In genomic region chr3:4310971-4311370, GRCh38 we compare ENCODE assay signal across 21 cellular contexts. TPM values are rescaled to one million over a fixed set of nuclear protein-coding genes. Genes with fewer than 3 reads are reported as not detected.
A peak's percentile ranks its signal among the peaks of the same experiment; 100 is the strongest.
DNase-seq lines count a peak whose midpoint lies in the region; ATAC-seq and TF ChIP-seq lines count a peak whose summit lies in the region.
"Had no signal": no experiment of that assay in that cellular context is flagged by ENCODE, and none has a peak within 500 bp of the region (broad histone marks: within the 10 kb centered on the region; RNA-seq: fewer than 3 reads in every experiment).

No MANE protein-coding gene starts in this region.

- POLR2A ChIA-PET in activated CD4-positive, alpha-beta T cell treated with anti-CD3 and anti-CD28 coated beads for 36 hours (lab: Charles Lee), result no interaction called here

- H3K27ac ChIP-seq in VCaP, result peak overlapping the region; percentile 86
- H3K27ac ChIP-seq: RWPE1 had no signal

- TF ChIP-seq CTCF in LNCaP clone FGC (IDR thresholded peaks at IDR 0.05; ENCODE audit: control insufficient read depth, extremely low read depth, insufficient read depth), result no peak
- TF ChIP-seq CTCF in VCaP (conservative IDR thresholded peaks at IDR 0.05), result no peak
- no peak for TF ChIP-seq CTCF in mesothelial cell of epicardium (IDR thresholded peaks at IDR 0.05; ENCODE audit: unreplicated experiment)

- H3K4me1 Mint-ChIP-seq in mesothelial cell of epicardium, result peaks cover 51% of the 10 kb centered on the region
- H3K4me1 Mint-ChIP-seq in activated CD4-positive, alpha-beta T cell treated with anti-CD3 and anti-CD28 coated beads for 36 hours, result peaks cover 11% of the 10 kb centered on the region

- intact Hi-C loops in activated CD4-positive, alpha-beta T cell treated with anti-CD3 and anti-CD28 coated beads for 36 hours (cut with DNase I, micrococcal nuclease), result no loop called here

- H3K27ac Mint-ChIP-seq in mesothelial cell of epicardium, result peak overlapping the region; percentile 41
- no peak overlapping the region for H3K27ac Mint-ChIP-seq in activated CD4-positive, alpha-beta T cell treated with anti-CD3 and anti-CD28 coated beads for 36 hours

- H3K4me3 Mint-ChIP-seq in mesothelial cell of epicardium, result no peak overlapping the region
- no peak overlapping the region for H3K4me3 Mint-ChIP-seq in activated CD4-positive, alpha-beta T cell treated with anti-CD3 and anti-CD28 coated beads for 36 hours
- H3K4me3 Mint-ChIP-seq: CD4-positive, alpha-beta memory T cell had no signal

- H3K27me3 Mint-ChIP-seq in mesothelial cell of epicardium (ENCODE audit: low read depth), result no peaks in the 10 kb centered on the region
- no peaks in the 10 kb centered on the region for H3K27me3 Mint-ChIP-seq in activated CD4-positive, alpha-beta T cell treated with anti-CD3 and anti-CD28 coated beads for 36 hours
- H3K27me3 Mint-ChIP-seq: CD4-positive, alpha-beta memory T cell had no signal

- CTCF ChIA-PET in activated CD4-positive, alpha-beta T cell treated with anti-CD3 and anti-CD28 coated beads for 36 hours (lab: Charles Lee), result interaction anchor here (1.3 kb wide), 1 partner anchor 39 kb away, joined by 5 read pairs; no protein-coding TSS in a partner anchor

- peaks cover 36% of the 10 kb centered on the region for H3K36me3 Mint-ChIP-seq in mesothelial cell of epicardium
- peaks cover 37% of the 10 kb centered on the region for H3K36me3 Mint-ChIP-seq in activated CD4-positive, alpha-beta T cell treated with anti-CD3 and anti-CD28 coated beads for 36 hours (ENCODE audit: low read depth)

- peak; percentile 35 for DNase-seq in SIG-M5 treated with dmso at 0.1 percent for 504 hours (lab: John Stamatoyannopoulos, UW; ENCODE audit: unreplicated experiment)
- no peak for DNase-seq in SIG-M5 (lab: John Stamatoyannopoulos, UW)
- DNase-seq in LNCaP clone FGC (ENCODE audit: low read depth), result no peak
- no peak for DNase-seq in mesothelial cell of epicardium (ENCODE audit: low spot score in 2 of 2, unreplicated experiment in 2 of 2)
- DNase-seq in activated CD4-positive, alpha-beta T cell treated with anti-CD3 and anti-CD28 coated beads for 36 hours, result no peak
- no peak for DNase-seq in occipital lobe (lab: John Stamatoyannopoulos, UW)
- DNase-seq: 8988T; BE2C; Calu3; CD4-positive, alpha-beta memory T cell; DMS53; HCEC 1CT; MM.1S; NCI-H1417 treated with DMSO at 0.1 percent for 48 hours; NCI-H1930; NCI-H2171 treated with DMSO at 0.1 percent for 48 hours; NCI-H748 treated with DMSO at 0.1 percent for 48 hours; PC-3 had no signal

- H3K9me3 Mint-ChIP-seq in mesothelial cell of epicardium, result peaks cover 4% of the 10 kb centered on the region
- H3K9me3 Mint-ChIP-seq in activated CD4-positive, alpha-beta T cell treated with anti-CD3 and anti-CD28 coated beads for 36 hours (ENCODE audit: low read depth), result no peaks in the 10 kb centered on the region
- H3K9me3 Mint-ChIP-seq: CD4-positive, alpha-beta memory T cell had no signal

- H3K4me3 ChIP-seq in LNCaP clone FGC (ENCODE audit: low read depth, low read length), result peak overlapping the region; percentile 23

- ATAC-seq in activated CD4-positive, alpha-beta T cell treated with anti-CD3 and anti-CD28 coated beads for 36 hours, result no peak
- ATAC-seq in SK-N-SH treated with all-trans-retinoic acid at 6 μM for 48 hours, result no peak

TF ChIP-seq in SK-N-SH treated with all-trans-retinoic acid at 6 μM for 48 hours, 23 proteins besides CTCF, POLR2A, EP300 and RAD21:
- TF ChIP-seq TSHZ2 (CRISPR knock-in tag; IDR thresholded peaks at IDR 0.05) (no peak), ZNF70 (CRISPR knock-in tag; IDR thresholded peaks at IDR 0.05) (no peak), ZNF565 (CRISPR knock-in tag; conservative IDR thresholded peaks at IDR 0.05; ENCODE audit: low read depth) (no peak), ISL1 (CRISPR knock-in tag; IDR thresholded peaks at IDR 0.05) (no peak), POU6F1 (CRISPR knock-in tag; IDR thresholded peaks at IDR 0.05; ENCODE audit: borderline replicate concordance, low read depth) (no peak), PATZ1 (CRISPR knock-in tag; IDR thresholded peaks at IDR 0.05; ENCODE audit: borderline replicate concordance) (no peak), ZC3H10 (CRISPR knock-in tag; IDR thresholded peaks at IDR 0.05) (no peak), CREB5 (CRISPR knock-in tag; IDR thresholded peaks at IDR 0.05; ENCODE audit: low read depth) (no peak)

RNA-seq across cellular contexts. Expression of gene SETMAR, which starts 7.8 kb away (rescaled TPM):
- 32.3 to 37.2 TPM (median 36.6 TPM) in 3 replicates for total RNA-seq in mesothelial cell of epicardium
- total RNA-seq in activated CD4-positive, alpha-beta T cell treated with anti-CD3 and anti-CD28 coated beads for 36 hours, result 10 to 100 TPM; 19.3 to 19.4 TPM
- total RNA-seq in occipital lobe, result 41.5 TPM
